Comparison of ENCODE assay signal across 16 cellular contexts in the genomic region with DNA sequence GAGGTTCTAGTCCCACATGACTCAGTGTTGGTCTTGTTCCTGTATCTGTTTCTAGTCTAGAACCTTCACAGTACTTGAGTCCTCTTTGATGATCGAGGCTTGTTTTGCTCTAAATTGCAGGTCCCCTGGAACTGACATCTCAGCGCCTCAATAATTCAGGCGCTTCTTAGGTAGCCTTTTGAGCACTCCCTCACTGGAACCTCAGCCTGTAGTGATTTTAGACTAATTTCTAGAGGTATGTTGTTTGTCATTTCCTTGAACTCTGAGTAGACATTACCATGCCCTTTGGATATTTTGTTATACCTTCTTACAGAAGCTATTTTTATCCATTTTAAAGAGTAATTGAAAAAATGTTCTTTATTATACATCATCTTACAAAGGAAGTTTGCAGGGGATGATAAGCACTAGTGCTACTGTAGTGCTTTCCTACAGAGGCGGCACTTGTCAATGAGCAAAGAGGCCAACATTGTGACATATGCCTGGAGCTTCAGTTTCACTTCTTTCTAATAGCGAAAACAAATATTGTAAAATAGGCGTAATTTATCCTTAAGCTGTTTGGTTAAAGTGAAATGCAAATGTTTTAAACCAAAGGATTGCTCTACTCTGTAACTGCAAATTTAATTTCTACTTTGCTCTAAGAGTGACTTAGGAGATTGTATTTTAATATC.
A peak's percentile ranks its signal among the peaks of the same experiment; 100 is the strongest.
DNase-seq lines count a peak whose midpoint lies in the region; ATAC-seq and TF ChIP-seq lines count a peak whose summit lies in the region.
"Had no signal": no experiment of that assay in that cellular context is flagged by ENCODE, and none has a peak within 500 bp of the region (broad histone marks: within the 10 kb centered on the region; RNA-seq: fewer than 3 reads in every experiment).

No MANE protein-coding gene starts in this region.

- no peak for TF ChIP-seq CTCF in GM13976 (IDR thresholded peaks at IDR 0.05; ENCODE audit: borderline replicate concordance, control extremely low read depth, extremely low read depth, insufficient read depth, missing control alignments)
- TF ChIP-seq CTCF in GM20000 (IDR thresholded peaks at IDR 0.05; ENCODE audit: extremely low read depth, missing control alignments): no peak
- no peak for TF ChIP-seq CTCF in OCI-LY3 (IDR thresholded peaks at IDR 0.05; ENCODE audit: low read depth, low read length)
- TF ChIP-seq CTCF in ascending aorta (IDR thresholded peaks at IDR 0.05): no peak

- H3K27ac ChIP-seq in OCI-LY3 (ENCODE audit: low read length) (no peak overlapping the region), ascending aorta (no peak overlapping the region)
- H3K27ac ChIP-seq: gastrocnemius medialis, parathyroid adenoma had no signal

- H3K4me1 ChIP-seq in OCI-LY3 (ENCODE audit: low read length) (peaks cover 14% of the 10 kb centered on the region), ascending aorta (no peaks in the 10 kb centered on the region)

- H3K27me3 ChIP-seq in OCI-LY3 (ENCODE audit: low read depth, low read length) (no peaks in the 10 kb centered on the region), ascending aorta (no peaks in the 10 kb centered on the region), H7 (ENCODE audit: control insufficient read depth, insufficient read depth, low read length) (no peaks in the 10 kb centered on the region)
- H3K27me3 ChIP-seq: gastrocnemius medialis had no signal

- H3K9me3 ChIP-seq in OCI-LY3 (ENCODE audit: insufficient read depth, low read length): no peaks in the 10 kb centered on the region
- H3K9me3 ChIP-seq in ascending aorta: no peaks in the 10 kb centered on the region
- H3K9me3 ChIP-seq: gastrocnemius medialis had no signal

- in situ Hi-C loops in GM13976 (cut with MboI; ENCODE audit: low sequenced_read_pairs, unreplicated experiment): no loop called here

- no peaks in the 10 kb centered on the region for H3K36me3 ChIP-seq in OCI-LY3 (replicated peaks; ENCODE audit: low read depth, low read length)
- H3K36me3 ChIP-seq in ascending aorta: no peaks in the 10 kb centered on the region
- H3K36me3 ChIP-seq in H7 (replicated peaks; ENCODE audit: control insufficient read depth, insufficient read depth, low read length): no peaks in the 10 kb centered on the region
- H3K36me3 ChIP-seq: gastrocnemius medialis had no signal

- ATAC-seq in HG03025 (IDR thresholded peaks at IDR 0.05; ENCODE audit: low FRiP score, unreplicated experiment): peak; percentile 86
- ATAC-seq: gastrocnemius medialis, left ventricle myocardium superior had no signal

- H4K20me1 ChIP-seq in OCI-LY3 (ENCODE audit: insufficient read depth, low read length): peaks cover 3% of the 10 kb centered on the region; the same call in 1 of the 2 replicates

- no peak overlapping the region for H3K9ac ChIP-seq in OCI-LY3 (ENCODE audit: low read length)
- H3K9ac ChIP-seq: parathyroid adenoma had no signal

- intact Hi-C loops in ascending aorta (cut with DNase I): no loop called here

- no peak overlapping the region for H2AFZ ChIP-seq in OCI-LY3 (ENCODE audit: low read depth, low read length)
- H2AFZ ChIP-seq: parathyroid adenoma had no signal

- H3K79me2 ChIP-seq in OCI-LY3 (ENCODE audit: low read length): no peaks in the 10 kb centered on the region
- H3K79me2 ChIP-seq: parathyroid adenoma had no signal

- peak overlapping the region; percentile 37 for H3K4me2 ChIP-seq in OCI-LY3 (ENCODE audit: low read length)

- peak; percentile 41 for DNase-seq in GM13976 (ENCODE audit: low spot score)
- peak; percentile 29 for DNase-seq in GM20000 (ENCODE audit: low spot score)
- DNase-seq in stimulated activated CD4-positive, alpha-beta T cell treated with anti-CD3 and anti-CD28 coated beads, Interleukin-4, amount 100 ng/mL, for 24 hours: no peak
- DNase-seq in ascending aorta (ENCODE audit: low spot score in 2 of 2): no peak
- no peak for DNase-seq in H7
- no peak for DNase-seq in T-helper 2 cell
- DNase-seq: activated CD8-positive, alpha-beta memory T cell treated with anti-CD3 and anti-CD28 coated beads, Interleukin-2, amount 50 U/mL, for 48 hours; anterior cingulate cortex; DND-41; effector CD8-positive, alpha-beta T cell; gastrocnemius medialis; left ventricle myocardium superior; NCI-H1105 treated with DMSO at 0.1 percent for 48 hours had no signal

- 0 out of 2 replicates have a peak overlapping the region, but pooled peaks have one; percentile 6 for H3K4me3 ChIP-seq in OCI-LY3 (ENCODE audit: low read length)
- no peak overlapping the region for H3K4me3 ChIP-seq in ascending aorta
- no peak overlapping the region for H3K4me3 ChIP-seq in H7 (ENCODE audit: insufficient read depth, low read depth, low read length)
- H3K4me3 ChIP-seq: gastrocnemius medialis had no signal

Comparison
In these comparisons a context has a peak if more than half of its experiments do, and no peak if none do; other contexts are left out.
1. DNase-seq: peak in GM13976 (single experiment) and GM20000 (single experiment); none in stimulated activated CD4-positive, alpha-beta T cell treated with anti-CD3 and anti-CD28 coated beads, Interleukin-4, amount 100 ng/mL, for 24 hours (single experiment), ascending aorta (0 of 2), H7 (single experiment) and T-helper 2 cell (0 of 5).